In the genomic region with DNA sequence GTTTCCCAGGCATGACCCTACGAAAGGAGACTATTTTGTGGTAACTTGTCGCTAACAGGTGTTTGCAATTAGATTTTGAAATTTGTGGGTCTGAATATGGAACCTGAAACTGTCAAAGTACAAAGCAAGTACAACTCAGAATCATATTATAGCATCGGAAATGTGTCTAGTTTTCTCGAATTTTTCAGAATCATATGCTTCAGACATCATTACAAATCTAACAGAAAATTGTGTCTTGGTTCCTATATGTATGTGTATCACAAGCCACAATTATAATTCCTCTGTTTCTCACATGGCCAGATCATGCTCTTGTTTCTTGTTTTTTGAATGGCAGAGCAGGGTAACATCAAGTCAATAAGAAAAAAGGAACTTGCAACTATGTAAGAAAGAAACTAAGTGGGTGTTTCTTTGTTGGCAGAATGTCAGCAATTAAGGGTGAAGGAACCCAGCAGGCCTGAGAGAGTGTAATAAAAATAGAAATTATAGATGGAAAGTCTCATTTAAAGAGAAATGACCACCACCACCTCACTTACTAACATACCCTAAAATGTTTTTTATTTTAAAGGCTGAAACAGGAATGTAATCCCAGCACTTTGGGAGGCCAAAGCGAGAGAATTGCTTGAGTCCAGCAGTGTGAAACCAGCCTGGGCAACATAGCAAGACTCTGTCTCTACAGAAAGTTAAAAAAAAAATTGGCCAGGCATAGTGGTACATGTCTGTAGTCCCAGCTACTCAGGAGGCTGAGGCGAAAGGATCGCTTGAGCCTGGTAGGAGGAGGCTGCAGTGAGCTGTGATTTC, we compare ENCODE assay signal across 9 cellular contexts. TPM values are rescaled to one million over a fixed set of nuclear protein-coding genes. Genes with fewer than 3 reads are reported as not detected.
DNase-seq lines count a peak whose midpoint lies in the region; ATAC-seq and TF ChIP-seq lines count a peak whose summit lies in the region.
"Had no signal": no experiment of that assay in that cellular context is flagged by ENCODE, and none has a peak within 500 bp of the region (broad histone marks: within the 10 kb centered on the region; RNA-seq: fewer than 3 reads in every experiment).

No MANE protein-coding gene starts in this region.

- H3K27ac ChIP-seq in AG04450 (ENCODE audit: low read depth, low read length) (peak overlapping the region; percentile 84), sigmoid colon (peak overlapping the region in 3 of 4 donors; percentile 15 to 52 (median 37)), ascending aorta (peak overlapping the region in 1 of 2 donors; percentile 34)

- TF ChIP-seq EP300 in sigmoid colon (IDR thresholded peaks at IDR 0.05), result no peak

- TF ChIP-seq CTCF in AG04450 (IDR thresholded peaks at IDR 0.05; ENCODE audit: low read depth, low read length) (no peak), sigmoid colon (IDR thresholded peaks at IDR 0.05) (no peak), ascending aorta (IDR thresholded peaks at IDR 0.05) (no peak)

- ATAC-seq in GM19328 (IDR thresholded peaks at IDR 0.05; ENCODE audit: unreplicated experiment) (peak; percentile 83), HG03175 (IDR thresholded peaks at IDR 0.05; ENCODE audit: unreplicated experiment) (peak; percentile 74)

- WGBS in sigmoid colon, 2 donors, result 77 to 81% methylated on average over 7 of the region's 7 CpGs

- H3K36me3 ChIP-seq in adipocyte (ENCODE audit: control insufficient read depth, insufficient read depth, low read length, severe bottlenecking), result no peaks in the 10 kb centered on the region
- no peaks in the 10 kb centered on the region for H3K36me3 ChIP-seq in sigmoid colon
- H3K36me3 ChIP-seq in ascending aorta, result no peaks in the 10 kb centered on the region
- H3K36me3 ChIP-seq: pancreas had no signal

- CTCF ChIA-PET in AG04450 (lab: Charles Lee), result interaction anchor here (1.3 kb wide), 1 partner anchor 180 kb away, joined by 3 read pairs; no protein-coding TSS in a partner anchor

- TF ChIP-seq POLR2A in sigmoid colon (IDR thresholded peaks at IDR 0.05), result no peak

- POLR2A ChIA-PET in AG04450 (lab: Yijun Ruan, JAX), result no interaction called here

- H3K4me3 ChIP-seq in AG04450 (ENCODE audit: low read depth, low read length) (no peak overlapping the region), adipocyte (ENCODE audit: low read length) (peak overlapping the region; percentile 46), sigmoid colon (no peak overlapping the region), ascending aorta (no peak overlapping the region)
- H3K4me3 ChIP-seq: pancreas had no signal

- H3K9ac ChIP-seq in adipocyte (ENCODE audit: low read length), result no peak overlapping the region

- intact Hi-C loops in sigmoid colon (cut with DNase I) (no loop called here), ascending aorta (cut with DNase I) (no loop called here)

- DNase-seq in AG04450 (ENCODE audit: low read depth, low spot score), result no peak
- DNase-seq in adipocyte (ENCODE audit: low read depth), result peak; percentile 34
- DNase-seq in sigmoid colon, result no peak
- no peak for DNase-seq in ascending aorta (ENCODE audit: low spot score in 2 of 2)
- no peak for DNase-seq in NCI-H2107 (lab: John Stamatoyannopoulos, UW)
- DNase-seq in NCI-H524 (lab: John Stamatoyannopoulos, UW), result no peak

- H3K4me1 ChIP-seq in adipocyte (ENCODE audit: control insufficient read depth, insufficient read depth, low read length) (peaks cover 28% of the 10 kb centered on the region), sigmoid colon (peaks cover 0 to 22% (median 19%) of the 10 kb centered on the region in 4 donors), ascending aorta (peaks cover 9 to 17% of the 10 kb centered on the region in 2 donors)

- H3K27me3 ChIP-seq in AG04450 (ENCODE audit: control insufficient read depth, insufficient read depth, low read length), result no peaks in the 10 kb centered on the region
- no peaks in the 10 kb centered on the region for H3K27me3 ChIP-seq in adipocyte (replicated peaks; ENCODE audit: control insufficient read depth, insufficient read depth, low read length)
- no peaks in the 10 kb centered on the region for H3K27me3 ChIP-seq in sigmoid colon
- H3K27me3 ChIP-seq in ascending aorta, result no peaks in the 10 kb centered on the region
- H3K27me3 ChIP-seq: pancreas had no signal

- H3K9me3 ChIP-seq in AG04450 (ENCODE audit: control insufficient read depth, insufficient read depth, low read length), result no peaks in the 10 kb centered on the region
- H3K9me3 ChIP-seq in adipocyte (ENCODE audit: control insufficient read depth, low read length), result no peaks in the 10 kb centered on the region
- no peaks in the 10 kb centered on the region for H3K9me3 ChIP-seq in sigmoid colon
- H3K9me3 ChIP-seq in ascending aorta, result no peaks in the 10 kb centered on the region
- H3K9me3 ChIP-seq: pancreas had no signal

RNA-seq across cellular contexts. Expression of a gene that starts 51.3 kb away (rescaled TPM):
- polyA plus RNA-seq in AG04450 (2011; rRNA removed) (31.6 and 46.8 TPM in 2 replicates), sigmoid colon (1 to 10 TPM; 6.0 to 9.6 (median 6.6) TPM)
- 17.3 and 26.9 TPM in 2 replicates for polyA minus RNA-seq in AG04450 (2011; rRNA and poly(A)+ RNA removed)
- total RNA-seq in sigmoid colon (10 to 100 TPM in 3 of 4 donors, 1 to 10 TPM in 1; 7.7 to 17.2 (median 12.3) TPM), ascending aorta (3.6 TPM)
